Comparison of ENCODE assay signal across 29 cellular contexts in genomic region chr14:44347316-44347715, GRCh38.
"Had no signal": no experiment of that assay in that cellular context is flagged by ENCODE, and none has a peak within 500 bp of the region (broad histone marks: within the 10 kb centered on the region; RNA-seq: fewer than 3 reads in every experiment).

No MANE protein-coding gene starts in this region.

- H3K36me3 ChIP-seq: stomach, suprapubic skin, thoracic aorta, thyroid gland, tibial artery, tibial nerve, transverse colon, upper lobe of left lung, upper lobe of right lung, uterus, vagina had no signal

- H3K36me3 Mint-ChIP-seq: stimulated activated effector memory CD8-positive, alpha-beta T cell treated with anti-CD3 and anti-CD28 coated beads, Interleukin-12 subunit alpha, Interleukin-12 subunit beta, amount 100 ng/mL, for 72 hours; stimulated activated memory B cell treated with anti-CD40 and anti-IgM and Interleukin-4, amounts not matched to agents 10 μg/mL and 1 μg/mL and 100 μg/mL, for 72 hours; stimulated activated naive B cell treated with anti-CD40 and anti-IgM and Interleukin-4, amounts not matched to agents 10 μg/mL and 1 μg/mL and 100 μg/mL, for 72 hours had no signal

- H3K27ac ChIP-seq: stomach, suprapubic skin, testis, thoracic aorta, thyroid gland, tibial artery, tibial nerve, transverse colon, upper lobe of left lung, upper lobe of right lung, uterus, vagina had no signal

- DNase-seq: stimulated activated CD4-positive, alpha-beta T cell treated with anti-CD3 and anti-CD28 coated beads, Interleukin-2, amount 100 ng/mL, for 48 hours; stimulated activated CD4-positive, alpha-beta T cell treated with anti-CD3 and anti-CD28 coated beads, Interleukin-4, amount 100 ng/mL, for 1 hour; stimulated activated CD4-positive, alpha-beta T cell treated with anti-CD3 and anti-CD28 coated beads, Interleukin-4, amount 100 ng/mL, for 24 hours; stimulated activated CD4-positive, alpha-beta T cell treated with anti-CD3 and anti-CD28 coated beads, Interleukin-4, amount 100 ng/mL, for 4 hours; stimulated activated CD8-positive, alpha-beta memory T cell treated with anti-CD3 and anti-CD28 coated beads, Interleukin-4, amount 100 ng/mL, for 48 hours; stimulated activated naive B cell treated with anti-CD40 and anti-IgM and Interleukin-4, amounts not matched to agents 10 μg/mL and 1 μg/mL and 100 μg/mL, for 72 hours; stimulated activated naive CD4-positive, alpha-beta T cell; stimulated activated naive CD4-positive, alpha-beta T cell treated with Interleukin-2 at 50 U/mL for 16 hours; stimulated activated naive CD8-positive, alpha-beta T cell treated with anti-CD3 and anti-CD28 coated beads, Interleukin-15, amount 100 ng/mL, for 72 hours; stimulated activated naive CD8-positive, alpha-beta T cell treated with anti-CD3 and anti-CD28 coated beads, Interleukin-15, Interleukin-2, amounts not matched to agents 100 U/mL and 50 U/mL, for 24 hours; stomach; substantia nigra; testis; thyroid gland; tibial artery; transverse colon; trophoblast cell; upper lobe of left lung; upper lobe of right lung; uterus had no signal

- H3K4me3 Mint-ChIP-seq: stimulated activated effector memory CD8-positive, alpha-beta T cell treated with anti-CD3 and anti-CD28 coated beads, Interleukin-12 subunit alpha, Interleukin-12 subunit beta, amount 100 ng/mL, for 72 hours; stimulated activated memory B cell treated with anti-CD40 and anti-IgM and Interleukin-4, amounts not matched to agents 10 μg/mL and 1 μg/mL and 100 μg/mL, for 72 hours; stimulated activated naive B cell treated with anti-CD40 and anti-IgM and Interleukin-4, amounts not matched to agents 10 μg/mL and 1 μg/mL and 100 μg/mL, for 72 hours; stimulated activated naive CD8-positive, alpha-beta T cell treated with anti-CD3 and anti-CD28 coated beads, Interleukin-15, amount 100 ng/mL, for 72 hours; stimulated activated naive CD8-positive, alpha-beta T cell treated with anti-CD3 and anti-CD28 coated beads, Interleukin-15, Interleukin-2, amounts not matched to agents 100 ng/mL and 50 ng/mL, for 24 hours; type B pancreatic cell had no signal

- H3K4me3 ChIP-seq: stomach, suprapubic skin, testis, thoracic aorta, thyroid gland, tibial artery, tibial nerve, transverse colon, upper lobe of left lung, upper lobe of right lung, uterus, vagina had no signal

- H3K9me3 ChIP-seq: testis, thyroid gland, uterus had no signal

- H3K27me3 ChIP-seq: stomach, suprapubic skin, testis, thyroid gland, tibial artery, tibial nerve, transverse colon, upper lobe of left lung, upper lobe of right lung, uterus, vagina had no signal

- H3K27me3 Mint-ChIP-seq: stimulated activated memory B cell treated with anti-CD40 and anti-IgM and Interleukin-4, amounts not matched to agents 10 μg/mL and 1 μg/mL and 100 μg/mL, for 72 hours; stimulated activated naive B cell treated with anti-CD40 and anti-IgM and Interleukin-4, amounts not matched to agents 10 μg/mL and 1 μg/mL and 100 μg/mL, for 72 hours; stimulated activated naive CD8-positive, alpha-beta T cell treated with anti-CD3 and anti-CD28 coated beads, Interleukin-15, amount 100 ng/mL, for 72 hours; stimulated activated naive CD8-positive, alpha-beta T cell treated with anti-CD3 and anti-CD28 coated beads, Interleukin-15, Interleukin-2, amounts not matched to agents 100 ng/mL and 50 ng/mL, for 24 hours; type B pancreatic cell had no signal

- FAIRE-seq: urothelium cell line had no signal

- H3K27ac Mint-ChIP-seq: stimulated activated effector memory CD8-positive, alpha-beta T cell treated with anti-CD3 and anti-CD28 coated beads, Interleukin-12 subunit alpha, Interleukin-12 subunit beta, amount 100 ng/mL, for 72 hours; stimulated activated memory B cell treated with anti-CD40 and anti-IgM and Interleukin-4, amounts not matched to agents 10 μg/mL and 1 μg/mL and 100 μg/mL, for 72 hours; stimulated activated naive B cell treated with anti-CD40 and anti-IgM and Interleukin-4, amounts not matched to agents 10 μg/mL and 1 μg/mL and 100 μg/mL, for 72 hours; stimulated activated naive CD8-positive, alpha-beta T cell treated with anti-CD3 and anti-CD28 coated beads, Interleukin-15, amount 100 ng/mL, for 72 hours; stimulated activated naive CD8-positive, alpha-beta T cell treated with anti-CD3 and anti-CD28 coated beads, Interleukin-15, Interleukin-2, amounts not matched to agents 100 ng/mL and 50 ng/mL, for 24 hours; type B pancreatic cell had no signal

- ATAC-seq: stimulated activated effector memory CD8-positive, alpha-beta T cell treated with anti-CD3 and anti-CD28 coated beads, Interleukin-12 subunit alpha, Interleukin-12 subunit beta, amount 100 ng/mL, for 72 hours; stimulated activated memory B cell treated with anti-CD40 and anti-IgM and Interleukin-4, amounts not matched to agents 10 μg/mL and 1 μg/mL and 100 μg/mL, for 72 hours; stimulated activated naive B cell treated with anti-CD40 and anti-IgM and Interleukin-4, amounts not matched to agents 10 μg/mL and 1 μg/mL and 100 μg/mL, for 72 hours; stimulated activated naive CD8-positive, alpha-beta T cell treated with anti-CD3 and anti-CD28 coated beads, Interleukin-15, amount 100 ng/mL, for 72 hours; stimulated activated naive CD8-positive, alpha-beta T cell treated with anti-CD3 and anti-CD28 coated beads, Interleukin-15, Interleukin-2, amounts not matched to agents 100 U/mL and 50 U/mL, for 24 hours; upper lobe of right lung had no signal

- H3K4me1 Mint-ChIP-seq: stimulated activated effector memory CD8-positive, alpha-beta T cell treated with anti-CD3 and anti-CD28 coated beads, Interleukin-12 subunit alpha, Interleukin-12 subunit beta, amount 100 ng/mL, for 72 hours; stimulated activated memory B cell treated with anti-CD40 and anti-IgM and Interleukin-4, amounts not matched to agents 10 μg/mL and 1 μg/mL and 100 μg/mL, for 72 hours; stimulated activated naive B cell treated with anti-CD40 and anti-IgM and Interleukin-4, amounts not matched to agents 10 μg/mL and 1 μg/mL and 100 μg/mL, for 72 hours; stimulated activated naive CD8-positive, alpha-beta T cell treated with anti-CD3 and anti-CD28 coated beads, Interleukin-15, amount 100 ng/mL, for 72 hours had no signal

- H3K9me3 Mint-ChIP-seq: type B pancreatic cell had no signal

- H3K4me1 ChIP-seq: stomach, suprapubic skin, testis, thyroid gland, tibial artery, tibial nerve, transverse colon, upper lobe of left lung, upper lobe of right lung, uterus, vagina had no signal
